In genomic region chr5:134568761-134569725, GRCh38 we compare ENCODE assay signal across 8 cellular contexts. TPM values are rescaled to one million over a fixed set of nuclear protein-coding genes. Genes with fewer than 3 reads are reported as not detected.
DNase-seq lines count a peak whose midpoint lies in the region; ATAC-seq and TF ChIP-seq lines count a peak whose summit lies in the region.

No MANE protein-coding gene starts in this region.

- ATAC-seq in RWPE2 (ENCODE audit: low read depth) (peak; percentile 22; the same call in 2 of the 3 replicates), HG03159 (IDR thresholded peaks at IDR 0.05; ENCODE audit: unreplicated experiment) (no peak), GM18498 (IDR thresholded peaks at IDR 0.05; ENCODE audit: unreplicated experiment) (no peak), GM19397 (IDR thresholded peaks at IDR 0.05; ENCODE audit: unreplicated experiment) (no peak)

- peaks cover 71% of the 10 kb centered on the region for H4K20me1 ChIP-seq in BLaER1
- H4K20me1 ChIP-seq in osteoblast (ENCODE audit: insufficient read depth, low read length), result peaks cover 3% of the 10 kb centered on the region

- peaks cover 100% of the 10 kb centered on the region for H3K36me3 ChIP-seq in BLaER1
- H3K36me3 ChIP-seq in RWPE2 (ENCODE audit: low read depth), result peaks cover 93% of the 10 kb centered on the region
- H3K36me3 ChIP-seq in osteoblast (ENCODE audit: insufficient read depth, low read length), result peaks cover 49% of the 10 kb centered on the region

- no peak overlapping the region for H3K4me3 ChIP-seq in BLaER1
- no peak overlapping the region for H3K4me3 ChIP-seq in RWPE2 (ENCODE audit: severe bottlenecking)
- H3K4me3 ChIP-seq in osteoblast (ENCODE audit: insufficient read depth, low read length), result no peak overlapping the region

- DNase-seq in RWPE2 (ENCODE audit: low spot score), result no peak
- DNase-seq in foreskin melanocyte, result peak; percentile 86
- DNase-seq in osteoblast (ENCODE audit: insufficient read length, low spot score, missing footprints), result peak; percentile 93
- DNase-seq in GM19240 (ENCODE audit: insufficient read length, low spot score), result no peak

- TF ChIP-seq CTCF in RWPE2 (IDR thresholded peaks at IDR 0.05; ENCODE audit: poor library complexity, severe bottlenecking), result no peak
- no peak for TF ChIP-seq CTCF in osteoblast (IDR thresholded peaks at IDR 0.05; ENCODE audit: extremely low read depth, low read depth, low read length)

- no peak overlapping the region for H3K4me2 ChIP-seq in BLaER1
- H3K4me2 ChIP-seq in osteoblast (ENCODE audit: insufficient read depth, low read length), result peak overlapping the region; percentile 36

- peak overlapping the region; percentile 3; the same call in 1 of the 2 replicates for H3K9ac ChIP-seq in BLaER1

- H2AFZ ChIP-seq in osteoblast (ENCODE audit: low read length), result peak overlapping the region; percentile 19

- H3K4me1 ChIP-seq in BLaER1 (peaks cover 18% of the 10 kb centered on the region), RWPE2 (ENCODE audit: insufficient read depth, poor library complexity, severe bottlenecking) (peaks cover 9% of the 10 kb centered on the region), osteoblast (ENCODE audit: insufficient read depth, low read length) (peaks cover 16% of the 10 kb centered on the region)

- peak overlapping the region; percentile 30; the same call in 1 of the 2 replicates for H3K27ac ChIP-seq in BLaER1
- H3K27ac ChIP-seq in RWPE2 (ENCODE audit: poor library complexity, severe bottlenecking), result peak overlapping the region; percentile 38
- H3K27ac ChIP-seq in osteoblast (ENCODE audit: low read depth, low read length), result peak overlapping the region; percentile 31

- H3K27me3 ChIP-seq in BLaER1 (no peaks in the 10 kb centered on the region), RWPE2 (ENCODE audit: insufficient read depth, poor library complexity, severe bottlenecking) (no peaks in the 10 kb centered on the region), osteoblast (ENCODE audit: insufficient read depth, low read length) (no peaks in the 10 kb centered on the region)

- H3K79me2 ChIP-seq in osteoblast (ENCODE audit: insufficient read depth, low read length), result peaks cover 41% of the 10 kb centered on the region

- H3K9me3 ChIP-seq in BLaER1 (no peaks in the 10 kb centered on the region), RWPE2 (ENCODE audit: severe bottlenecking) (no peaks in the 10 kb centered on the region), osteoblast (ENCODE audit: low read depth, low read length) (no peaks in the 10 kb centered on the region)

RNA-seq across cellular contexts. Expression of gene JADE2, which starts 43.6 kb away (rescaled TPM):
- 22.7 and 26.8 TPM in 2 replicates for total RNA-seq in osteoblast

Comparison
In these comparisons a context has a peak if more than half of its experiments do, and no peak if none do; other contexts are left out.
1. DNase-seq: peak in foreskin melanocyte (single experiment) and osteoblast (single experiment); none in RWPE2 (single experiment) and GM19240 (single experiment).
2. Peak in every context shown above with its lines, with median percentiles within 50 percentile points of each other: H3K27ac ChIP-seq.